In the genomic region with DNA sequence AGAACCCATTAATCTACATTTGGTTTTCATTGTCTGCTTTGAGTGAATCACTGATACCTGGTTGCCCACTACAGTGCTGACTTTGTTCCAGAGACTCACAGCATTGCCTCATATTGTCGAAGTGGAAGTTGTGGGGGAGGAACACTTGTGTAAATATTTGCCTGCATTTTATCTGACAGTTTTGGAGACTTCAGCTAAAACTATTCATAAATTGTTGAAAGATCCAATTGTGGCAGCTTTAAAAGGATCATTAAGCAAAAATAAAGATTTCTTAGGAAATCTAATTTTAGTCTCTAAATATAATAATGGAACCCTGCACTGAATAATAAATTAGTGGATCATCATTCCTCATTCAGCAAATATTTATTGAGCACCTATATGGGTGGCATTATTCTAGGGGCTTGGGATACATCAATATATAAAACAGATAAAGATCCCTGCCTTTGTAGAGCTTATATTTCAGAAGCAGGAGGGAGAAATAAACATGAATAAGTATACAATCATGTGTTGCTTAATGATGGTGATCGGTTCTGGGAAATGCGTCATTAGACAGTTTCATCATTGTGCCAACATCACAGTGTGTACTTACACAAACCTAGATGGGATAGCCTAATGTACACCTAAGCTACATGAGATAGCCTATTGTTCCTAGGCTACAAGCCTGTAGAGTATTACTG, we compare ENCODE assay signal across 1 cellular context.
TF ChIP-seq lines count a peak whose summit lies in the region.

No MANE protein-coding gene starts in this region.

TF ChIP-seq in A549, 52 proteins besides CTCF, POLR2A, EP300 and RAD21 (continued from another document):
- TF ChIP-seq GATA3 (IDR thresholded peaks at IDR 0.05; ENCODE audit: borderline replicate concordance) (peak; percentile 87), CEBPB (IDR thresholded peaks at IDR 0.05) (peak; percentile 83 to 96), KDM5A (IDR thresholded peaks at IDR 0.05) (no peak), HES2 (IDR thresholded peaks at IDR 0.05) (peak; percentile 70), JUN (IDR thresholded peaks at IDR 0.05) (peak; percentile 61 to 78; a peak in 3 of 5 replicates), FOXS1 (CRISPR knock-in tag; IDR thresholded peaks at IDR 0.05) (peak; percentile 44; the same call in 1 of the 2 replicates)
- TF ChIP-seq, protein P1, sequence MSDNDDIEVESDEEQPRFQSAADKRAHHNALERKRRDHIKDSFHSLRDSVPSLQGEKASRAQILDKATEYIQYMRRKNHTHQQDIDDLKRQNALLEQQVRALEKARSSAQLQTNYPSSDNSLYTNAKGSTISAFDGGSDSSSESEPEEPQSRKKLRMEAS (IDR thresholded peaks at IDR 0.05): 0 out of 2 replicates have a peak, but pooled peaks have one; percentile 38
- TF ChIP-seq, protein P2, sequence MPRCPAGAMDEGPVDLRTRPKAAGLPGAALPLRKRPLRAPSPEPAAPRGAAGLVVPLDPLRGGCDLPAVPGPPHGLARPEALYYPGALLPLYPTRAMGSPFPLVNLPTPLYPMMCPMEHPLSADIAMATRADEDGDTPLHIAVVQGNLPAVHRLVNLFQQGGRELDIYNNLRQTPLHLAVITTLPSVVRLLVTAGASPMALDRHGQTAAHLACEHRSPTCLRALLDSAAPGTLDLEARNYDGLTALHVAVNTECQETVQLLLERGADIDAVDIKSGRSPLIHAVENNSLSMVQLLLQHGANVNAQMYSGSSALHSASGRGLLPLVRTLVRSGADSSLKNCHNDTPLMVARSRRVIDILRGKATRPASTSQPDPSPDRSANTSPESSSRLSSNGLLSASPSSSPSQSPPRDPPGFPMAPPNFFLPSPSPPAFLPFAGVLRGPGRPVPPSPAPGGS (IDR thresholded peaks at IDR 0.05): peak; percentile 49; the same call in 1 of the 3 replicates
